In the genomic region with DNA sequence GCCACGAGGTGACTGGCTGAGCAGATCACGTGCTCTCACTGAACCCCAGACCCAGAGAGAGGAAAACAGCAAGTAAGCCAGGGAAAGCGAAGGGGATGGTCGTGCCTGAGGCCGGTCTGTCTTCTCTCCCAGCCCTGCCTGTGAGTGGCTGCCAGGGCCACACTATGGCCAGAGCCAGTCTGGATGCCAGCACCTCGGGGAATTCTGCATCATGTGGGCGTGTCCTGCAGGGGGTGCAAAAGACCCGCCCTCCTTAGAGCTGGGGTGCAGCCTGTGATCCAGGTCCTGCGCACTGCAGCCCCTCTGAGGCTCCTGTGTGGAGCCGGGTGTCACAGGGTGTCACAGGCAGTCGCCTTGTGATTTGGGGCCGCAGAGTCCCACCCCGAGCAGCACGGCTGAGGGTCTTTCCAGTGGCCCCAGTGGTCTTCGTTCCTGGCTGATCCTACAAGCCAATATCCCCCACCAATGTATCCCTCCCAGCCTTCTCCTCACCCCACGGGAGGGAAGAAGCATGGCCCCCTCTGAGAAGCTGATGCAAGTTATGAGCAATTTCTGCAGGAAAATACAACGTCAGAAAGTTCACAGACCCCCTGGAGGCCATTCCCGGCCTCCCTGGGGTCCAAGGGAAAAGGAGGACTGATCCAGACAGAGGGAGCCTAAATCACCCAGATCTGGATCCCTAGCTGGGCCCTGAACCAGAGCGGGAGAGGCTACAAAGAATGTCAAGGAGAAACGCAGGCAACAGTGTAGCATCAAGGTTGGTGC, we compare ENCODE assay signal across 1 cellular context.
TF ChIP-seq lines count a peak whose summit lies in the region.

No MANE protein-coding gene starts in this region.

TF ChIP-seq in H1, 55 proteins besides CTCF, POLR2A, EP300 and RAD21:
- TF ChIP-seq, protein P1, sequence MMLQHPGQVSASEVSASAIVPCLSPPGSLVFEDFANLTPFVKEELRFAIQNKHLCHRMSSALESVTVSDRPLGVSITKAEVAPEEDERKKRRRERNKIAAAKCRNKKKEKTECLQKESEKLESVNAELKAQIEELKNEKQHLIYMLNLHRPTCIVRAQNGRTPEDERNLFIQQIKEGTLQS (IDR thresholded peaks at IDR 0.05; ENCODE audit: insufficient read depth, low read depth, low read length), result no peak
- TF ChIP-seq TCF12 (IDR thresholded peaks at IDR 0.05; ENCODE audit: low read depth, low read length), result no peak
- TF ChIP-seq POU5F1 (IDR thresholded peaks at IDR 0.05; ENCODE audit: low read depth, low read length), result no peak
- no peak for TF ChIP-seq RXRA (IDR thresholded peaks at IDR 0.05; ENCODE audit: insufficient read depth, low read depth, low read length)
- TF ChIP-seq KDM1A (IDR thresholded peaks at IDR 0.05; ENCODE audit: borderline replicate concordance, low read length), result no peak
- TF ChIP-seq TBP (IDR thresholded peaks at IDR 0.05; ENCODE audit: low read depth, low read length), result no peak
- TF ChIP-seq MAFK (IDR thresholded peaks at IDR 0.05; ENCODE audit: low read depth, low read length), result no peak
- no peak for TF ChIP-seq TEAD4 (IDR thresholded peaks at IDR 0.05; ENCODE audit: low read depth, low read length)
- no peak for TF ChIP-seq YY1 (IDR thresholded peaks at IDR 0.05; ENCODE audit: low read depth, low read length)
- no peak for TF ChIP-seq EZH2 (IDR thresholded peaks at IDR 0.05; ENCODE audit: low read depth, low read length, severe bottlenecking)
- no peak for TF ChIP-seq KDM4A (IDR thresholded peaks at IDR 0.05; ENCODE audit: low read depth, low read length, severe bottlenecking)
- TF ChIP-seq JUND (IDR thresholded peaks at IDR 0.05; ENCODE audit: low read length), result no peak
- no peak for TF ChIP-seq GABPA (IDR thresholded peaks at IDR 0.05; ENCODE audit: borderline replicate concordance, insufficient read depth, low read length)
- TF ChIP-seq TAF7 (optimal IDR thresholded peaks at IDR 0.05; ENCODE audit: borderline replicate concordance, low read depth, low read length), result no peak
- no peak for TF ChIP-seq CTBP2 (IDR thresholded peaks at IDR 0.05; ENCODE audit: borderline replicate concordance, insufficient read depth, insufficient read length, low read length)
- no peak for TF ChIP-seq CREB1 (IDR thresholded peaks at IDR 0.05)
- TF ChIP-seq SIX5 (IDR thresholded peaks at IDR 0.05; ENCODE audit: low read depth, low read length), result no peak
